Comparison of ENCODE assay signal across 1 cellular context in the genomic region with DNA sequence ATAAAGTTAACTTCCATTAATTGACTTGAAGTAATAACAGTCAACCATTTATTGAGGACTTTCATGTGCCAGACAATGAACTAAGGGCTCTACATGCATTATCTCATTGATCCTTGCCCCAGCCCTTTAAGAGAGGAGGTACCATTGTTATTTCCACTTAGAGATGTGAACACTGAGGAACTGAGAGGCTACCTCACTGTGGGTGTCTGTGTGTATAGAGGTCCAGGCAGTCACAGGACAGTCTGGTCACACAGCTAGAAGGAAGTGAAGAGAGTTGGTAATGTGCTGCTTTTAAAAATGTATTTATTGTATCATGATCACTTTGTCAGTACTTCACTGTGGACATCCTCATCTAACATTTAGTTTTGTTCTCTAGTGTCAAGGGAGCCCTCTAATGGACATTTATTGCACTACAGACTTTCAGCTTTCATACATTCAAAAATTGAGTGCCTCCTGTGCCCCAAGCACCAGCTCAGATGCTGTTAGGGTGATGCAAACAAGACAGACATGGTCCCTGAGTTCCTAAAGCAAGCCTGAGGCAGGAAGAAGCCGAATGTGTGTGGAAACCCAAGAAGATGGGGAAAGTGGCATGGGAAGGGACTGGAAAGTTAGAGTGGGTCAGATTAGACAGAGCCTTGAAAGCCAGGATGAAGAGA.
A peak's percentile ranks its signal among the peaks of the same experiment; 100 is the strongest.
TF ChIP-seq lines count a peak whose summit lies in the region.

No MANE protein-coding gene starts in this region.

TF ChIP-seq in GM12878, 131 proteins besides CTCF, POLR2A, EP300 and RAD21 (continued from another document):
- TF ChIP-seq SMC3 (IDR thresholded peaks at IDR 0.05; ENCODE audit: borderline replicate concordance, low read length) (peak; percentile 78; the same call in 1 of the 2 replicates), NRF1 (conservative IDR thresholded peaks at IDR 0.05; ENCODE audit: low read depth, low read length) (no peak)
